In the genomic region with DNA sequence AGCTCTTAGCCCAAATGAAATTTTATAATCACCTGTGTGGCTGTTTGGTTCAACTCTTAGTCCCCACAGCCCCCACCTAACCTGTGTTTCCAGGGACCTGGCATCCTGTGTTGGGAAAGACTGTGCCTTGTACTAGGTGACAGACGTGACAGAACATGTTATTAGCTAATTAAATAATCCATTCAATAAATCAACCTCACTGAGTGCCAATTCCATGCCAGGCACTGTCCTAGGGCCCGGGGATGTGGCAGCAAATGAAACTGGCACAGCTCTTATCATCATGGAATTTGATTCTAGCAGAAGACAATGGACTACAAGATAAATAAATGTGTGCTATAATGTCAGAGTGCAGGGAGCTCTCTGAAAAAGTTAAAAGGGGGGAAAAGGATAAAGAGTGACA, we compare ENCODE assay signal across 16 cellular contexts.
"Had no signal": no experiment of that assay in that cellular context is flagged by ENCODE, and none has a peak within 500 bp of the region (broad histone marks: within the 10 kb centered on the region; RNA-seq: fewer than 3 reads in every experiment).

No MANE protein-coding gene starts in this region.

- H3K27me3 ChIP-seq: MG63 had no signal

- H3K36me3 ChIP-seq: MG63 had no signal

- ATAC-seq: HepG2 had no signal

- DNase-seq: IMR-90, Karpas-422, KG1, MG63, NCI-H1092, NCI-H1436 treated with DMSO at 0.1 percent for 48 hours, NCI-H187, NCI-H2029, NCI-H2081 treated with DMSO at 0.1 percent for 48 hours, NCI-H2227 treated with DMSO at 0.1 percent for 48 hours, NCI-H510A treated with DMSO at 0.1 percent for 48 hours, NCI-H526, NCI-H82, Right ventricle myocardium superior, RPMI8226 had no signal

- H3K4me3 ChIP-seq: MG63 had no signal
